In genomic region chr6:128532827-128533226, GRCh38 we compare ENCODE assay signal across 17 cellular contexts. TPM values are rescaled to one million over a fixed set of nuclear protein-coding genes. Genes with fewer than 3 reads are reported as not detected.
DNase-seq lines count a peak whose midpoint lies in the region; ATAC-seq and TF ChIP-seq lines count a peak whose summit lies in the region.
"Had no signal": no experiment of that assay in that cellular context is flagged by ENCODE, and none has a peak within 500 bp of the region (broad histone marks: within the 10 kb centered on the region; RNA-seq: fewer than 3 reads in every experiment).

No MANE protein-coding gene starts in this region.

- no peaks in the 10 kb centered on the region for H4K20me1 ChIP-seq in neural cell (ENCODE audit: insufficient read depth)

- H3K27me3 Mint-ChIP-seq in activated T-cell treated with anti-CD3 and anti-CD28 coated beads, Interleukin-2, amount 50 U/mL, for 24 hours, result peaks cover 39% of the 10 kb centered on the region
- H3K27me3 Mint-ChIP-seq: IgD-negative memory B cell had no signal

- peaks cover 4% of the 10 kb centered on the region for H3K4me1 ChIP-seq in RWPE2 (ENCODE audit: insufficient read depth, poor library complexity, severe bottlenecking)
- peaks cover 2% of the 10 kb centered on the region for H3K4me1 ChIP-seq in left ventricle myocardium inferior
- no peaks in the 10 kb centered on the region for H3K4me1 ChIP-seq in tibial nerve
- H3K4me1 ChIP-seq: left lung, parathyroid adenoma had no signal

- no peak overlapping the region for H3K4me3 ChIP-seq in RWPE2 (ENCODE audit: severe bottlenecking)
- peak overlapping the region; percentile 12 for H3K4me3 ChIP-seq in neural cell (ENCODE audit: low read length)
- no peak overlapping the region for H3K4me3 ChIP-seq in left ventricle myocardium inferior
- H3K4me3 ChIP-seq in tibial nerve, result no peak overlapping the region
- H3K4me3 ChIP-seq: left lung had no signal

- no peak overlapping the region for H3K27ac ChIP-seq in RWPE2 (ENCODE audit: poor library complexity, severe bottlenecking)
- no peak overlapping the region for H3K27ac ChIP-seq in neural cell (ENCODE audit: low read length)
- no peak overlapping the region for H3K27ac ChIP-seq in left ventricle myocardium inferior (replicated peaks)
- H3K27ac ChIP-seq in tibial nerve, result no peak overlapping the region
- H3K27ac ChIP-seq: left lung, parathyroid adenoma had no signal

- H3K9me3 ChIP-seq in RWPE2 (ENCODE audit: severe bottlenecking), result no peaks in the 10 kb centered on the region
- H3K9me3 ChIP-seq in neural cell (ENCODE audit: low read length), result no peaks in the 10 kb centered on the region
- no peaks in the 10 kb centered on the region for H3K9me3 ChIP-seq in left ventricle myocardium inferior (replicated peaks)
- no peaks in the 10 kb centered on the region for H3K9me3 ChIP-seq in tibial nerve
- H3K9me3 ChIP-seq: left lung had no signal

- H3K79me2 ChIP-seq in neural cell (replicated peaks; ENCODE audit: insufficient read depth, low read length), result no peaks in the 10 kb centered on the region
- H3K79me2 ChIP-seq: parathyroid adenoma had no signal

- ATAC-seq in HG02938 (IDR thresholded peaks at IDR 0.05; ENCODE audit: unreplicated experiment) (peak; percentile 53), RWPE2 (ENCODE audit: low read depth) (peak; percentile 72)
- ATAC-seq: left lung, Right ventricle myocardium inferior, T-helper 17 cell had no signal

- intact Hi-C loops in left ventricle myocardium inferior (cut with micrococcal nuclease), result no loop called here

- H3K9me2 ChIP-seq in neural cell (ENCODE audit: insufficient read depth, low read length), result no peaks in the 10 kb centered on the region

- H3K4me1 Mint-ChIP-seq in activated T-cell treated with anti-CD3 and anti-CD28 coated beads, Interleukin-2, amount 50 U/mL, for 24 hours (ENCODE audit: low read depth), result peaks cover 19% of the 10 kb centered on the region
- H3K4me1 Mint-ChIP-seq: T-helper 17 cell had no signal

- no peaks in the 10 kb centered on the region for H3K36me3 ChIP-seq in RWPE2 (ENCODE audit: low read depth)
- H3K36me3 ChIP-seq in neural cell (ENCODE audit: insufficient read depth, low read length), result no peaks in the 10 kb centered on the region
- H3K36me3 ChIP-seq in left ventricle myocardium inferior, result no peaks in the 10 kb centered on the region
- no peaks in the 10 kb centered on the region for H3K36me3 ChIP-seq in tibial nerve
- H3K36me3 ChIP-seq: left lung had no signal

- TF ChIP-seq CTCF in RWPE2 (IDR thresholded peaks at IDR 0.05; ENCODE audit: poor library complexity, severe bottlenecking) (no peak), neural cell (IDR thresholded peaks at IDR 0.05; ENCODE audit: poor library complexity, severe bottlenecking) (no peak), left ventricle myocardium inferior (IDR thresholded peaks at IDR 0.05; ENCODE audit: borderline replicate concordance) (no peak), tibial nerve (IDR thresholded peaks at IDR 0.05) (no peak)

- no peak for TF ChIP-seq RAD21 in neural cell (conservative IDR thresholded peaks at IDR 0.05)

- no peaks in the 10 kb centered on the region for H3K9me3 Mint-ChIP-seq in activated T-cell treated with anti-CD3 and anti-CD28 coated beads, Interleukin-2, amount 50 U/mL, for 24 hours
- H3K9me3 Mint-ChIP-seq: activated naive CD4-positive, alpha-beta T cell treated with anti-CD3 and anti-CD28 coated beads for 36 hours; CD4-positive, alpha-beta T cell had no signal

- H3K36me3 Mint-ChIP-seq in activated T-cell treated with anti-CD3 and anti-CD28 coated beads, Interleukin-2, amount 50 U/mL, for 24 hours (ENCODE audit: low read depth), result no peaks in the 10 kb centered on the region
- H3K36me3 Mint-ChIP-seq: IgD-negative memory B cell had no signal

- 90 to 97% methylated on average over 3 of the region's 3 CpGs for WGBS in tibial nerve, 2 donors

- TF ChIP-seq EP300 in neural cell (conservative IDR thresholded peaks at IDR 0.05; ENCODE audit: poor library complexity, severe bottlenecking) (no peak), tibial nerve (IDR thresholded peaks at IDR 0.05) (no peak)

- H3K27ac Mint-ChIP-seq in activated T-cell treated with anti-CD3 and anti-CD28 coated beads, Interleukin-2, amount 50 U/mL, for 24 hours, result peak overlapping the region; percentile 34
- H3K27ac Mint-ChIP-seq: activated naive CD4-positive, alpha-beta T cell treated with anti-CD3 and anti-CD28 coated beads for 36 hours; CD4-positive, alpha-beta T cell; IgD-negative memory B cell; T-helper 17 cell had no signal

- no peak for DNase-seq in activated T-cell treated with anti-CD3 and anti-CD28 coated beads, Interleukin-2, amount 50 U/mL, for 24 hours
- no peak for DNase-seq in activated T-cell treated with anti-CD3 and anti-CD28 coated beads, Interleukin-2, amount 50 U/mL, for 1 hour
- DNase-seq in RWPE2 (ENCODE audit: low spot score) (no peak), left ventricle myocardium inferior (no peak), tibial nerve (ENCODE audit: low spot score in 2 of 2) (no peak), HPDE6-E6E7 (ENCODE audit: extremely low spot score) (no peak)
- DNase-seq: activated naive CD4-positive, alpha-beta T cell treated with anti-CD3 and anti-CD28 coated beads for 36 hours; CD4-positive, alpha-beta T cell; dermis blood vessel endothelial cell; left lung; small intestine; T-helper 17 cell had no signal

- H3K9ac ChIP-seq in neural cell (ENCODE audit: low read length), result no peak overlapping the region
- H3K9ac ChIP-seq: parathyroid adenoma had no signal

- H3K4me3 Mint-ChIP-seq in activated T-cell treated with anti-CD3 and anti-CD28 coated beads, Interleukin-2, amount 50 U/mL, for 24 hours, result no peak overlapping the region
- H3K4me3 Mint-ChIP-seq: activated naive CD4-positive, alpha-beta T cell treated with anti-CD3 and anti-CD28 coated beads for 36 hours; CD4-positive, alpha-beta T cell; IgD-negative memory B cell; T-helper 17 cell had no signal

- H3K4me2 ChIP-seq in neural cell (ENCODE audit: low read length), result no peak overlapping the region

- H2AFZ ChIP-seq in neural cell (ENCODE audit: low read depth, low read length), result no peak overlapping the region
- H2AFZ ChIP-seq: parathyroid adenoma had no signal

- no peak for TF ChIP-seq POLR2A in tibial nerve (IDR thresholded peaks at IDR 0.05)

- H3F3A ChIP-seq in neural cell (ENCODE audit: insufficient read depth, low read length, poor library complexity, severe bottlenecking), result no peaks in the 10 kb centered on the region

- no peaks in the 10 kb centered on the region for H3K27me3 ChIP-seq in RWPE2 (ENCODE audit: insufficient read depth, poor library complexity, severe bottlenecking)
- H3K27me3 ChIP-seq in neural cell (ENCODE audit: insufficient read depth, low read depth, low read length), result no peaks in the 10 kb centered on the region
- no peaks in the 10 kb centered on the region for H3K27me3 ChIP-seq in left ventricle myocardium inferior (ENCODE audit: low read depth)
- H3K27me3 ChIP-seq in tibial nerve, result no peaks in the 10 kb centered on the region
- H3K27me3 ChIP-seq: left lung had no signal

TF ChIP-seq in neural cell, 6 proteins besides CTCF, POLR2A, EP300 and RAD21:
- no peak for TF ChIP-seq TAF1 (IDR thresholded peaks at IDR 0.05; ENCODE audit: low read depth)
- no peak for TF ChIP-seq EZH2 (IDR thresholded peaks at IDR 0.05; ENCODE audit: borderline replicate concordance, insufficient read depth, low read length, poor library complexity, severe bottlenecking)
- no peak for TF ChIP-seq POLR2AphosphoS5 (IDR thresholded peaks at IDR 0.05)
TF ChIP-seq in neural cell: peak in this region for 0.

RNA-seq across cellular contexts. Expression of gene PTPRK, which starts 12.4 kb away (rescaled TPM):
- 10.4 and 14.9 TPM in 2 replicates for polyA plus RNA-seq in neural cell
- 47.0 and 49.2 TPM in 2 replicates for polyA minus RNA-seq in neural cell
- total RNA-seq in left ventricle myocardium inferior (18.4 TPM), tibial nerve (10 to 100 TPM; 17.4 to 26.1 (median 21.2) TPM)
